Comparison of ENCODE assay signal across 9 cellular contexts in genomic region chr7:149598721-149599308, GRCh38.
DNase-seq lines count a peak whose midpoint lies in the region; ATAC-seq and TF ChIP-seq lines count a peak whose summit lies in the region.
"Had no signal": no experiment of that assay in that cellular context is flagged by ENCODE, and none has a peak within 500 bp of the region (broad histone marks: within the 10 kb centered on the region; RNA-seq: fewer than 3 reads in every experiment).

No MANE protein-coding gene starts in this region.

- peak; percentile 80 for DNase-seq in activated CD4-positive, alpha-beta T cell treated with anti-CD3 and anti-CD28 coated beads, Interleukin-2, amount 10 ng/mL, durations not matched to agents 24 days and 14 days
- DNase-seq in activated CD4-positive, alpha-beta T cell treated with anti-CD3 and anti-CD28 coated beads, Interleukin-2, amount 50 U/mL, for 1 hour: no peak
- peak; percentile 42 for DNase-seq in HPDE6-E6E7 (ENCODE audit: extremely low spot score)
- peak; percentile 48 for DNase-seq in activated CD8-positive, alpha-beta T cell treated with anti-CD3 and anti-CD28 coated beads, Interleukin-2, amount 10 ng/mL, durations not matched to agents 7 days and 5 days
- DNase-seq in iPS-NIHi11 (ENCODE audit: low spot score): peak; percentile 67
- no peak for DNase-seq in uterus
- no peak for DNase-seq in stimulated activated CD4-positive, alpha-beta T cell treated with anti-CD3 and anti-CD28 coated beads, Interleukin-4, amount 100 ng/mL, for 24 hours

- no peaks in the 10 kb centered on the region for H3K4me1 ChIP-seq in uterus

- ATAC-seq in activated CD8-positive, alpha-beta T cell treated with anti-CD3 and anti-CD28 coated beads, Interleukin-2, amount 10 ng/mL, durations not matched to agents 7 days and 5 days: no peak
- no peak for ATAC-seq in GM18873 (IDR thresholded peaks at IDR 0.05; ENCODE audit: low FRiP score, unreplicated experiment)

- peaks cover 60% of the 10 kb centered on the region for H3K36me3 Mint-ChIP-seq in activated CD4-positive, alpha-beta T cell treated with anti-CD3 and anti-CD28 coated beads, Interleukin-2, amount 10 ng/mL, durations not matched to agents 24 days and 14 days (ENCODE audit: low read depth)
- H3K36me3 Mint-ChIP-seq in activated CD8-positive, alpha-beta T cell treated with anti-CD3 and anti-CD28 coated beads, Interleukin-2, amount 10 ng/mL, durations not matched to agents 7 days and 5 days (ENCODE audit: low read depth): peaks cover 67% of the 10 kb centered on the region

- CTCF ChIA-PET in activated CD8-positive, alpha-beta T cell treated with anti-CD3 and anti-CD28 coated beads, Interleukin-2, amount 10 ng/mL, durations not matched to agents 7 days and 5 days (lab: Charles Lee): interaction anchor here (0.6 to 1.9 kb wide), 15 partner anchors 11 to 337 kb away, joined by 3 to 6 read pairs (median 4); partner anchors contain the start of gene ZNF783

- no peak overlapping the region for H3K27ac ChIP-seq in uterus

- no peaks in the 10 kb centered on the region for H3K9me3 ChIP-seq in uterus

- peaks cover 30% of the 10 kb centered on the region for H3K4me1 Mint-ChIP-seq in activated CD4-positive, alpha-beta T cell treated with anti-CD3 and anti-CD28 coated beads, Interleukin-2, amount 10 ng/mL, durations not matched to agents 24 days and 14 days
- peaks cover 31% of the 10 kb centered on the region for H3K4me1 Mint-ChIP-seq in activated CD8-positive, alpha-beta T cell treated with anti-CD3 and anti-CD28 coated beads, Interleukin-2, amount 10 ng/mL, durations not matched to agents 7 days and 5 days (ENCODE audit: low read depth)

- H3K36me3 ChIP-seq in uterus: no peaks in the 10 kb centered on the region

- no peak for TF ChIP-seq CTCF in uterus (IDR thresholded peaks at IDR 0.05)

- H3K4me3 Mint-ChIP-seq in activated CD4-positive, alpha-beta T cell treated with anti-CD3 and anti-CD28 coated beads, Interleukin-2, amount 10 ng/mL, durations not matched to agents 24 days and 14 days: no peak overlapping the region
- no peak overlapping the region for H3K4me3 Mint-ChIP-seq in activated CD8-positive, alpha-beta T cell treated with anti-CD3 and anti-CD28 coated beads, Interleukin-2, amount 10 ng/mL, durations not matched to agents 7 days and 5 days

- H3K9me3 Mint-ChIP-seq in activated CD4-positive, alpha-beta T cell treated with anti-CD3 and anti-CD28 coated beads, Interleukin-2, amount 10 ng/mL, durations not matched to agents 24 days and 14 days: no peaks in the 10 kb centered on the region
- H3K9me3 Mint-ChIP-seq in activated CD8-positive, alpha-beta T cell treated with anti-CD3 and anti-CD28 coated beads, Interleukin-2, amount 10 ng/mL, durations not matched to agents 7 days and 5 days (ENCODE audit: insufficient read depth): no peaks in the 10 kb centered on the region
- H3K9me3 Mint-ChIP-seq: activated naive CD4-positive, alpha-beta T cell treated with anti-CD3 and anti-CD28 coated beads, Interleukin-2, amount 50 U/mL, for 72 hours had no signal

- peaks cover 2% of the 10 kb centered on the region for H3K27me3 Mint-ChIP-seq in activated CD4-positive, alpha-beta T cell treated with anti-CD3 and anti-CD28 coated beads, Interleukin-2, amount 10 ng/mL, durations not matched to agents 24 days and 14 days
- no peaks in the 10 kb centered on the region for H3K27me3 Mint-ChIP-seq in activated CD8-positive, alpha-beta T cell treated with anti-CD3 and anti-CD28 coated beads, Interleukin-2, amount 10 ng/mL, durations not matched to agents 7 days and 5 days (ENCODE audit: low read depth)

- POLR2A ChIA-PET in activated CD8-positive, alpha-beta T cell treated with anti-CD3 and anti-CD28 coated beads, Interleukin-2, amount 10 ng/mL, durations not matched to agents 7 days and 5 days (lab: Charles Lee): no interaction called here

- no peaks in the 10 kb centered on the region for H3K27me3 ChIP-seq in uterus

- H3K4me3 ChIP-seq in uterus: no peak overlapping the region

- intact Hi-C loops in activated CD4-positive, alpha-beta T cell treated with anti-CD3 and anti-CD28 coated beads, Interleukin-2, amount 10 ng/mL, durations not matched to agents 24 days and 14 days (cut with micrococcal nuclease): loop anchor here (2.0 kb wide), 2 partner anchors 172 to 176 kb away; no protein-coding TSS in a partner anchor
- intact Hi-C loops in uterus (cut with DNase I; ENCODE audit: low total_unique reads): no loop called here

- no peak for TF ChIP-seq POLR2A in uterus (IDR thresholded peaks at IDR 0.05)

- peak overlapping the region; percentile 87 for H3K27ac Mint-ChIP-seq in activated CD4-positive, alpha-beta T cell treated with anti-CD3 and anti-CD28 coated beads, Interleukin-2, amount 10 ng/mL, durations not matched to agents 24 days and 14 days
- H3K27ac Mint-ChIP-seq in activated CD8-positive, alpha-beta T cell treated with anti-CD3 and anti-CD28 coated beads, Interleukin-2, amount 10 ng/mL, durations not matched to agents 7 days and 5 days: no peak overlapping the region

Comparison
In these comparisons a context has a peak if more than half of its experiments do, and no peak if none do; other contexts are left out.
1. DNase-seq: peak in activated CD4-positive, alpha-beta T cell treated with anti-CD3 and anti-CD28 coated beads, Interleukin-2, amount 10 ng/mL, durations not matched to agents 24 days and 14 days (single experiment), HPDE6-E6E7 (single experiment), activated CD8-positive, alpha-beta T cell treated with anti-CD3 and anti-CD28 coated beads, Interleukin-2, amount 10 ng/mL, durations not matched to agents 7 days and 5 days (single experiment) and iPS-NIHi11 (single experiment); none in activated CD4-positive, alpha-beta T cell treated with anti-CD3 and anti-CD28 coated beads, Interleukin-2, amount 50 U/mL, for 1 hour (single experiment), uterus (0 of 2) and stimulated activated CD4-positive, alpha-beta T cell treated with anti-CD3 and anti-CD28 coated beads, Interleukin-4, amount 100 ng/mL, for 24 hours (single experiment).